Comparison of ENCODE assay signal across 8 cellular contexts in genomic region chr4:99946346-99947189, GRCh38. TPM values are rescaled to one million over a fixed set of nuclear protein-coding genes. Genes with fewer than 3 reads are reported as not detected.
A peak's percentile ranks its signal among the peaks of the same experiment; 100 is the strongest.
DNase-seq lines count a peak whose midpoint lies in the region; ATAC-seq and TF ChIP-seq lines count a peak whose summit lies in the region.

DNAJB14 (minus strand) TSS chr4:99946618; CDS start chr4:99946571, 47 bp downstream.

- peaks cover 7 to 76% (median 16%) of the 10 kb centered on the region in 3 donors for H3K4me1 ChIP-seq in gastroesophageal sphincter

- WGBS in gastroesophageal sphincter (ENCODE audit: low coverage in 1 of 2), 2 donors: 0% methylated on average over 1 of the region's 87 CpGs; no CpG with 5 or more reads in 1 of the 2 donors

- H3K9me3 ChIP-seq in gastroesophageal sphincter: no peaks in the 10 kb centered on the region

- TF ChIP-seq EP300 in gastroesophageal sphincter (IDR thresholded peaks at IDR 0.05): no peak

- H3K36me3 ChIP-seq in gastroesophageal sphincter: no peaks in the 10 kb centered on the region

- ATAC-seq in GM21528 (IDR thresholded peaks at IDR 0.05; ENCODE audit: low FRiP score, unreplicated experiment): peak; percentile 41
- peak; percentile 67 for ATAC-seq in gastroesophageal sphincter

- DNase-seq in DMS53 treated with DMSO at 0.1 percent for 48 hours (lab: John Stamatoyannopoulos, UW; ENCODE audit: unreplicated experiment) (peak; percentile 42), SK-MEL-5 (ENCODE audit: low read depth, low spot score) (peak; percentile 73), nucleus accumbens (lab: John Stamatoyannopoulos, UW) (peak in 53 of 56 donors; percentile 12 to 78 (median 55)), superior temporal gyrus (ENCODE audit: extremely low spot score) (peak; percentile 67)
- peak; percentile 75 for DNase-seq in Jurkat, Clone E6-1 (ENCODE audit: low read depth, low spot score)
- DNase-seq in activated naive CD4-positive, alpha-beta T cell (lab: John Stamatoyannopoulos, UW): peak; percentile 43 to 78 (median 56)

- peak within 1 kb of the TSS; percentile 92 to 97 (median 94) for H3K27ac ChIP-seq in gastroesophageal sphincter

- TF ChIP-seq POLR2A in gastroesophageal sphincter (IDR thresholded peaks at IDR 0.05): peak; percentile 67

- peak within 1 kb of the TSS; percentile 71 for H3K4me3 ChIP-seq in Jurkat, Clone E6-1 (ENCODE audit: low read length)
- peak within 1 kb of the TSS; percentile 66 to 85 for H3K4me3 ChIP-seq in gastroesophageal sphincter

- in situ Hi-C loops in SK-MEL-5 (cut with HindIII; ENCODE audit: low pct_unique_long_range_greater_than_20kb, low sequenced_read_pairs): no loop called here

- peak in 2 of 4 experiments; percentile 17 to 34 for TF ChIP-seq CTCF in gastroesophageal sphincter (IDR thresholded peaks at IDR 0.05)

- H3K27me3 ChIP-seq in gastroesophageal sphincter: no peaks in the 10 kb centered on the region

RNA-seq across cellular contexts. Expression of gene DNAJB14, which starts in this region (rescaled TPM):
- polyA plus RNA-seq in Jurkat, Clone E6-1 (2012; ENCODE audit: insufficient read depth, insufficient read length): 42.5 TPM
- total RNA-seq in SK-MEL-5 (2014; rRNA removed; shearing (Covaris generic)): 29.1 and 41.6 TPM in 2 replicates
- 12.8 and 12.9 TPM in 2 replicates for polyA plus RNA-seq in SK-MEL-5 (2015; cell fraction: cytosol; rRNA removed)
- 47.2 and 52.2 TPM in 2 replicates for polyA plus RNA-seq in SK-MEL-5 (2015; cell fraction: nucleus; rRNA removed)
- total RNA-seq in gastroesophageal sphincter: 100 to 1,000 TPM in 1 of 4 donors, 10 to 100 TPM in 3; 37.3 to 116 (median 44.2) TPM

Comparison
In these comparisons a context has a peak if more than half of its experiments do, and no peak if none do; other contexts are left out.
1. Peak in every context shown above with its lines: DNase-seq, ATAC-seq, H3K4me3 ChIP-seq and H3K27ac ChIP-seq.